1 cellular context compared by ENCODE assay signal in the genomic region with DNA sequence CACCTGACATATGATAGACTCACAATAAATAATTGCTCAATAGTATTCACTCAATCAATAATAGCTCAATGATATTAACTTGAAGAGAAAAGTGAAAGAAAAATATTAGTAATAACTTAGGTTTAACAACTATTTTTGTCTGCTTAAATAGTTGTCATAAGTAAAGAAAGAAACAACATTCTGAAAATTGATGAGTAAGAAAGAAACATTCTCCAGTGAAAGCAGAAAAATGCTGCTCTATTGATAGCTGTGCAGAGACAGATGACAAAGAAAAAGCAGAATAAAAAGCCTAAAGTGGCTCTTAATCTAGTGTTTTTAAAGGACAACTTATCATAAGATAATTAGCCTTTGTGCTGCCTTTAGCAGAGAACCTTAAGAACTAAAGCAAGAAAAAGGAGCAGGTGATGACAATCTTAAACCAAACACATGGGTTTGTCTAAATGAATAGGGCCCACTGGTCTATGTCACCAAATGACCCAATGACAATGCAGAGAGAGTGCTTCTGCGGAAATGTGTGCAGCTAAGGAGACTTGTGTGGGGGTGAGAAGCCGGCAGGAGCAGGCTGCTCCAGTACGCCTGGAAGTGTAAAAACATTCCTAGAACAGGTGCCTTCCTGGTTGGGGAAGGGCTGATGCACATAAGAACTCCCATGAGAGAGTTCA.
TF ChIP-seq lines count a peak whose summit lies in the region.

No MANE protein-coding gene starts in this region.

TF ChIP-seq in GM12878, 131 proteins besides CTCF, POLR2A, EP300 and RAD21 (continued from another document):
- TF ChIP-seq, protein P1, sequence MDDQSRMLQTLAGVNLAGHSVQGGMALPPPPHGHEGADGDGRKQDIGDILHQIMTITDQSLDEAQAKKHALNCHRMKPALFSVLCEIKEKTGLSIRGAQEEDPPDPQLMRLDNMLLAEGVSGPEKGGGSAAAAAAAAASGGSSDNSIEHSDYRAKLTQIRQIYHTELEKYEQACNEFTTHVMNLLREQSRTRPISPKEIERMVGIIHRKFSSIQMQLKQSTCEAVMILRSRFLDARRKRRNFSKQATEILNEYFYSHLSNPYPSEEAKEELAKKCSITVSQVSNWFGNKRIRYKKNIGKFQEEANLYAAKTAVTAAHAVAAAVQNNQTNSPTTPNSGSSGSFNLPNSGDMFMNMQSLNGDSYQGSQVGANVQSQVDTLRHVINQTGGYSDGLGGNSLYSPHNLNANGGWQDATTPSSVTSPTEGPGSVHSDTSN (IDR thresholded peaks at IDR 0.05; ENCODE audit: insufficient replicate concordance, low read depth, low read length), result no peak
- no peak for TF ChIP-seq SUZ12 (IDR thresholded peaks at IDR 0.05; ENCODE audit: unreplicated experiment)
- TF ChIP-seq RFX5 (IDR thresholded peaks at IDR 0.05; ENCODE audit: low read depth, low read length), result 0 out of 2 replicates have a peak, but pooled peaks have one; percentile 10
TF ChIP-seq in GM12878: peak in this region for 5.
